Comparison of ENCODE assay signal across 1 cellular context in genomic region chr11:40387240-40387980, GRCh38.
TF ChIP-seq lines count a peak whose summit lies in the region.

No MANE protein-coding gene starts in this region.

TF ChIP-seq in liver, 16 proteins besides CTCF, POLR2A, EP300 and RAD21 (continued from another document):
- TF ChIP-seq RXRA (IDR thresholded peaks at IDR 0.05) (peak; percentile 65 to 81), EGR1 (IDR thresholded peaks at IDR 0.05; ENCODE audit: low read depth in 2 of 2) (no peak), GABPA (IDR thresholded peaks at IDR 0.05 in 1 of 2, conservative IDR thresholded peaks at IDR 0.05 in 1 of 2) (no peak), HNF4G (IDR thresholded peaks at IDR 0.05) (peak; percentile 47), MAX (IDR thresholded peaks at IDR 0.05) (peak; percentile 58), YY1 (IDR thresholded peaks at IDR 0.05) (peak; percentile 94), JUND (IDR thresholded peaks at IDR 0.05) (peak; percentile 16 to 58)
TF ChIP-seq in liver: peak in this region for 11.
